Comparison of ENCODE assay signal across 28 cellular contexts in genomic region chr3:89612027-89612426, GRCh38.
"Had no signal": no experiment of that assay in that cellular context is flagged by ENCODE, and none has a peak within 500 bp of the region (broad histone marks: within the 10 kb centered on the region; RNA-seq: fewer than 3 reads in every experiment).

No MANE protein-coding gene starts in this region.

- ATAC-seq: stimulated activated effector memory CD8-positive, alpha-beta T cell treated with anti-CD3 and anti-CD28 coated beads, Interleukin-12 subunit alpha, Interleukin-12 subunit beta, amount 100 ng/mL, for 72 hours; stimulated activated memory B cell treated with anti-CD40 and anti-IgM and Interleukin-4, amounts not matched to agents 10 μg/mL and 1 μg/mL and 100 μg/mL, for 72 hours; stimulated activated naive B cell treated with anti-CD40 and anti-IgM and Interleukin-4, amounts not matched to agents 10 μg/mL and 1 μg/mL and 100 μg/mL, for 72 hours; stimulated activated naive CD8-positive, alpha-beta T cell treated with anti-CD3 and anti-CD28 coated beads, Interleukin-15, amount 100 ng/mL, for 72 hours; stimulated activated naive CD8-positive, alpha-beta T cell treated with anti-CD3 and anti-CD28 coated beads, Interleukin-15, Interleukin-2, amounts not matched to agents 100 U/mL and 50 U/mL, for 24 hours; upper lobe of right lung had no signal

- H3K4me3 ChIP-seq: stomach, suprapubic skin, testis, thoracic aorta, thyroid gland, tibial artery, tibial nerve, transverse colon, upper lobe of left lung, upper lobe of right lung, uterus, vagina had no signal

- H3K36me3 Mint-ChIP-seq: stimulated activated effector memory CD8-positive, alpha-beta T cell treated with anti-CD3 and anti-CD28 coated beads, Interleukin-12 subunit alpha, Interleukin-12 subunit beta, amount 100 ng/mL, for 72 hours; stimulated activated memory B cell treated with anti-CD40 and anti-IgM and Interleukin-4, amounts not matched to agents 10 μg/mL and 1 μg/mL and 100 μg/mL, for 72 hours; stimulated activated naive B cell treated with anti-CD40 and anti-IgM and Interleukin-4, amounts not matched to agents 10 μg/mL and 1 μg/mL and 100 μg/mL, for 72 hours; type B pancreatic cell had no signal

- H3K27ac Mint-ChIP-seq: stimulated activated effector memory CD8-positive, alpha-beta T cell treated with anti-CD3 and anti-CD28 coated beads, Interleukin-12 subunit alpha, Interleukin-12 subunit beta, amount 100 ng/mL, for 72 hours; stimulated activated memory B cell treated with anti-CD40 and anti-IgM and Interleukin-4, amounts not matched to agents 10 μg/mL and 1 μg/mL and 100 μg/mL, for 72 hours; stimulated activated naive B cell treated with anti-CD40 and anti-IgM and Interleukin-4, amounts not matched to agents 10 μg/mL and 1 μg/mL and 100 μg/mL, for 72 hours; stimulated activated naive CD8-positive, alpha-beta T cell treated with anti-CD3 and anti-CD28 coated beads, Interleukin-15, amount 100 ng/mL, for 72 hours; stimulated activated naive CD8-positive, alpha-beta T cell treated with anti-CD3 and anti-CD28 coated beads, Interleukin-15, Interleukin-2, amounts not matched to agents 100 ng/mL and 50 ng/mL, for 24 hours; type B pancreatic cell had no signal

- H3K4me1 ChIP-seq: stomach, suprapubic skin, testis, thyroid gland, tibial artery, tibial nerve, transverse colon, upper lobe of left lung, upper lobe of right lung, uterus, vagina had no signal

- DNase-seq: stimulated activated CD4-positive, alpha-beta T cell treated with anti-CD3 and anti-CD28 coated beads, Interleukin-2, amount 100 ng/mL, for 48 hours; stimulated activated CD4-positive, alpha-beta T cell treated with anti-CD3 and anti-CD28 coated beads, Interleukin-4, amount 100 ng/mL, for 1 hour; stimulated activated CD4-positive, alpha-beta T cell treated with anti-CD3 and anti-CD28 coated beads, Interleukin-4, amount 100 ng/mL, for 24 hours; stimulated activated CD4-positive, alpha-beta T cell treated with anti-CD3 and anti-CD28 coated beads, Interleukin-4, amount 100 ng/mL, for 4 hours; stimulated activated CD8-positive, alpha-beta memory T cell treated with anti-CD3 and anti-CD28 coated beads, Interleukin-4, amount 100 ng/mL, for 48 hours; stimulated activated naive B cell treated with anti-CD40 and anti-IgM and Interleukin-4, amounts not matched to agents 10 μg/mL and 1 μg/mL and 100 μg/mL, for 72 hours; stimulated activated naive CD4-positive, alpha-beta T cell; stimulated activated naive CD4-positive, alpha-beta T cell treated with Interleukin-2 at 50 U/mL for 16 hours; stimulated activated naive CD8-positive, alpha-beta T cell treated with anti-CD3 and anti-CD28 coated beads, Interleukin-15, amount 100 ng/mL, for 72 hours; stimulated activated naive CD8-positive, alpha-beta T cell treated with anti-CD3 and anti-CD28 coated beads, Interleukin-15, Interleukin-2, amounts not matched to agents 100 U/mL and 50 U/mL, for 24 hours; stomach; substantia nigra; testis; thyroid gland; tibial artery; transverse colon; trophoblast cell; upper lobe of left lung; upper lobe of right lung; uterus had no signal

- H3K9me3 Mint-ChIP-seq: type B pancreatic cell had no signal

- H3K27me3 ChIP-seq: stomach, suprapubic skin, testis, thyroid gland, tibial artery, tibial nerve, transverse colon, upper lobe of left lung, upper lobe of right lung, uterus, vagina had no signal

- H3K9me3 ChIP-seq: stomach, suprapubic skin, testis, thoracic aorta, thyroid gland, tibial artery, tibial nerve, transverse colon, upper lobe of left lung, upper lobe of right lung, uterus, vagina had no signal

- H3K4me3 Mint-ChIP-seq: stimulated activated effector memory CD8-positive, alpha-beta T cell treated with anti-CD3 and anti-CD28 coated beads, Interleukin-12 subunit alpha, Interleukin-12 subunit beta, amount 100 ng/mL, for 72 hours; stimulated activated memory B cell treated with anti-CD40 and anti-IgM and Interleukin-4, amounts not matched to agents 10 μg/mL and 1 μg/mL and 100 μg/mL, for 72 hours; stimulated activated naive B cell treated with anti-CD40 and anti-IgM and Interleukin-4, amounts not matched to agents 10 μg/mL and 1 μg/mL and 100 μg/mL, for 72 hours; stimulated activated naive CD8-positive, alpha-beta T cell treated with anti-CD3 and anti-CD28 coated beads, Interleukin-15, amount 100 ng/mL, for 72 hours; stimulated activated naive CD8-positive, alpha-beta T cell treated with anti-CD3 and anti-CD28 coated beads, Interleukin-15, Interleukin-2, amounts not matched to agents 100 ng/mL and 50 ng/mL, for 24 hours; type B pancreatic cell had no signal

- H3K36me3 ChIP-seq: stomach, suprapubic skin, thoracic aorta, thyroid gland, tibial artery, tibial nerve, transverse colon, upper lobe of left lung, upper lobe of right lung, uterus, vagina had no signal

- H3K4me1 Mint-ChIP-seq: stimulated activated effector memory CD8-positive, alpha-beta T cell treated with anti-CD3 and anti-CD28 coated beads, Interleukin-12 subunit alpha, Interleukin-12 subunit beta, amount 100 ng/mL, for 72 hours; stimulated activated memory B cell treated with anti-CD40 and anti-IgM and Interleukin-4, amounts not matched to agents 10 μg/mL and 1 μg/mL and 100 μg/mL, for 72 hours; stimulated activated naive B cell treated with anti-CD40 and anti-IgM and Interleukin-4, amounts not matched to agents 10 μg/mL and 1 μg/mL and 100 μg/mL, for 72 hours; stimulated activated naive CD8-positive, alpha-beta T cell treated with anti-CD3 and anti-CD28 coated beads, Interleukin-15, amount 100 ng/mL, for 72 hours had no signal

- H3K27me3 Mint-ChIP-seq: stimulated activated memory B cell treated with anti-CD40 and anti-IgM and Interleukin-4, amounts not matched to agents 10 μg/mL and 1 μg/mL and 100 μg/mL, for 72 hours; stimulated activated naive B cell treated with anti-CD40 and anti-IgM and Interleukin-4, amounts not matched to agents 10 μg/mL and 1 μg/mL and 100 μg/mL, for 72 hours; stimulated activated naive CD8-positive, alpha-beta T cell treated with anti-CD3 and anti-CD28 coated beads, Interleukin-15, amount 100 ng/mL, for 72 hours; stimulated activated naive CD8-positive, alpha-beta T cell treated with anti-CD3 and anti-CD28 coated beads, Interleukin-15, Interleukin-2, amounts not matched to agents 100 ng/mL and 50 ng/mL, for 24 hours; type B pancreatic cell had no signal

- H3K27ac ChIP-seq: stomach, suprapubic skin, testis, thoracic aorta, thyroid gland, tibial artery, tibial nerve, transverse colon, upper lobe of left lung, upper lobe of right lung, uterus, vagina had no signal
